ENCODE assay signal across 9 cellular contexts in genomic region chr6:37160922-37161778, GRCh38. TPM values are rescaled to one million over a fixed set of nuclear protein-coding genes. Genes with fewer than 3 reads are reported as not detected.
DNase-seq lines count a peak whose midpoint lies in the region; ATAC-seq and TF ChIP-seq lines count a peak whose summit lies in the region.
"Had no signal": no experiment of that assay in that cellular context is flagged by ENCODE, and none has a peak within 500 bp of the region (broad histone marks: within the 10 kb centered on the region; RNA-seq: fewer than 3 reads in every experiment).

No MANE protein-coding gene starts in this region.

- H4K20me1 ChIP-seq in Loucy (ENCODE audit: insufficient read depth, low read length, poor library complexity, severe bottlenecking): no peaks in the 10 kb centered on the region

- DNase-seq in chondrocyte (ENCODE audit: low spot score): peak; percentile 9
- DNase-seq in skeletal muscle cell (ENCODE audit: low read depth): peak; percentile 66
- DNase-seq in NCI-H524 (lab: John Stamatoyannopoulos, UW): no peak
- DNase-seq in NCI-H2171 treated with DMSO at 0.1 percent for 48 hours (lab: John Stamatoyannopoulos, UW): no peak
- DNase-seq in ureter (ENCODE audit: low spot score): no peak

- no peaks in the 10 kb centered on the region for H3F3A ChIP-seq in Loucy (ENCODE audit: low read depth)

- no peak overlapping the region for H3K4me2 ChIP-seq in Loucy (ENCODE audit: low read depth, low read length, poor library complexity, severe bottlenecking)

- H3K27me3 ChIP-seq in Loucy (ENCODE audit: insufficient read depth, low read length, poor library complexity, severe bottlenecking): no peaks in the 10 kb centered on the region

- no peaks in the 10 kb centered on the region for H3K9me3 Mint-ChIP-seq in chondrocyte (ENCODE audit: low read depth)
- H3K9me3 Mint-ChIP-seq: WTC11 had no signal

- H3K4me3 Mint-ChIP-seq in chondrocyte (ENCODE audit: unreplicated experiment): no peak overlapping the region
- H3K4me3 Mint-ChIP-seq: WTC11 had no signal

- H3K4me1 Mint-ChIP-seq in chondrocyte (ENCODE audit: low read depth): peaks cover 17% of the 10 kb centered on the region
- H3K4me1 Mint-ChIP-seq: WTC11 had no signal

- H2AFZ ChIP-seq in Loucy (ENCODE audit: low read length): 0 out of 2 replicates have a peak overlapping the region, but pooled peaks have one; percentile 16

- H3K36me3 ChIP-seq in Loucy (ENCODE audit: insufficient read depth, low read length): no peaks in the 10 kb centered on the region

- H3K36me3 Mint-ChIP-seq in chondrocyte (ENCODE audit: low read depth): no peaks in the 10 kb centered on the region
- H3K36me3 Mint-ChIP-seq: WTC11 had no signal

- ATAC-seq in GM18858 (IDR thresholded peaks at IDR 0.05; ENCODE audit: unreplicated experiment) (peak; percentile 69), GM21717 (IDR thresholded peaks at IDR 0.05; ENCODE audit: unreplicated experiment) (no peak)
- ATAC-seq: WTC11 had no signal

- peaks cover 15% of the 10 kb centered on the region for H3K4me1 ChIP-seq in Loucy (ENCODE audit: insufficient read depth, low read length, poor library complexity, severe bottlenecking)

- H3K4me3 ChIP-seq in Loucy (ENCODE audit: low read length, poor library complexity, severe bottlenecking) (no peak overlapping the region), skeletal muscle cell (ENCODE audit: low read depth, low read length) (no peak overlapping the region)

- H3K9me3 ChIP-seq in Loucy (ENCODE audit: insufficient read depth, low read depth, low read length): no peaks in the 10 kb centered on the region

- no peaks in the 10 kb centered on the region for H3K9me2 ChIP-seq in Loucy (replicated peaks; ENCODE audit: low read depth, low read length)

- H3K9ac ChIP-seq in Loucy (ENCODE audit: low read depth, low read length, poor library complexity, severe bottlenecking): no peak overlapping the region

- TF ChIP-seq CTCF in Loucy (conservative IDR thresholded peaks at IDR 0.05; ENCODE audit: low read length) (no peak), chondrocyte (IDR thresholded peaks at IDR 0.05) (no peak)

- H3K27ac Mint-ChIP-seq in chondrocyte (ENCODE audit: unreplicated experiment): peak overlapping the region; percentile 77
- H3K27ac Mint-ChIP-seq: WTC11 had no signal

- no peaks in the 10 kb centered on the region for H3K79me2 ChIP-seq in Loucy (ENCODE audit: insufficient read depth, low read length)

- H3K27me3 Mint-ChIP-seq in chondrocyte (ENCODE audit: low read depth): no peaks in the 10 kb centered on the region

RNA-seq across cellular contexts. Expression of gene PIM1, which starts 8.8 kb away (rescaled TPM):
- total RNA-seq in chondrocyte (11.3 to 15.1 TPM (median 13.0 TPM) in 3 replicates), ureter (35.0 TPM)

Comparison
In these comparisons a context has a peak if more than half of its experiments do, and no peak if none do; other contexts are left out.
1. DNase-seq: peak in chondrocyte (single experiment) and skeletal muscle cell (single experiment); none in NCI-H524 (0 of 2), NCI-H2171 treated with DMSO at 0.1 percent for 48 hours (single experiment) and ureter (single experiment).